ENCODE assay signal across 20 cellular contexts in the genomic region with DNA sequence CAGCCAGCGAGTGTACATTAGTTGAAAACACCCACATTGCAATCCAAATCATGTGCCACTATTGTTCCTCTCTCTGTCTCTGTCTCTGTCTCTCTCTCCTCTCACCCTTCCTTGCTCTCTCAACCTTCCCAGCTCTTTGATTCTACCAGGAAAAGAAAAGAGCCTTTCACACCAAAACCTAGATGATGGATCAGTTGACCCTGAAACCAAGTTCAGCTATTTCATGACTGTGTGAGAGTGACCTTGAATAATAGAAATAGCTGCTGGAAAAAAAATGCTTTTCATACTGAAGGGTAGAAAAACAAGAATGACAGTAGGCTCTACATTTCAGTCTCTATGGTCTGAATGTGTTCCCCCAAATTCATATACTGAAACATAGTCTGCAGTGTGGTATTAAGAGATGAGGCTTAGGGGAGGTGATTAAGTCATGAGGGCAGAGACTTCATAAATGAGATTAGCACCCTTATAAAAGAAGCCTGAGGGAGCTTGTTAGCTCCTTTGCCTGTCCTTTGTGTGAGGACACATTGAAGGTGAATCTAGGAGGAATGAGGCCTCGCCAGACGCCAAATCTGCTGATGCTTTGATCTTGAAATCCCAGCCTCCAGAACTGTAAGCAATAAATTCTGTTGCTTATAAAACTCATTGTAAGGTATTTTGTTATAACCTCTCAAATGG.
DNase-seq lines count a peak whose midpoint lies in the region; ATAC-seq, FAIRE-seq and TF ChIP-seq lines count a peak whose summit lies in the region.
"Had no signal": no experiment of that assay in that cellular context is flagged by ENCODE, and none has a peak within 500 bp of the region (broad histone marks: within the 10 kb centered on the region; RNA-seq: fewer than 3 reads in every experiment).

No MANE protein-coding gene starts in this region.

- no peaks in the 10 kb centered on the region for H3K9me3 ChIP-seq in stomach smooth muscle (ENCODE audit: control insufficient read depth in 2 of 2, low read length in 2 of 2)
- H3K9me3 ChIP-seq: BE2C, Caco-2 had no signal

- no peak for TF ChIP-seq CTCF in nephron (IDR thresholded peaks at IDR 0.05; ENCODE audit: unreplicated experiment in 3 of 3)

- no peak for ATAC-seq in GM18498 (IDR thresholded peaks at IDR 0.05; ENCODE audit: unreplicated experiment)
- ATAC-seq: GM12878 had no signal

- peaks cover 14% of the 10 kb centered on the region for H3K27me3 Mint-ChIP-seq in nephron (ENCODE audit: low read depth)
- H3K27me3 Mint-ChIP-seq: CD4-positive, CD25-positive, alpha-beta regulatory T cell had no signal

- H3K36me3 Mint-ChIP-seq in nephron (ENCODE audit: low read depth) = no peaks in the 10 kb centered on the region
- H3K36me3 Mint-ChIP-seq: CD4-positive, CD25-positive, alpha-beta regulatory T cell had no signal

- no peaks in the 10 kb centered on the region for H3K4me1 ChIP-seq in stomach smooth muscle (ENCODE audit: control insufficient read depth, insufficient read depth, low read length)
- H3K4me1 ChIP-seq: BE2C had no signal

- DNase-seq in cerebellar cortex (ENCODE audit: low spot score) = peak; percentile 72
- DNase-seq in stimulated activated CD4-positive, alpha-beta T cell treated with anti-CD3 and anti-CD28 coated beads, Interleukin-2, amount 100 ng/mL, for 48 hours = no peak
- DNase-seq in mucosa of gallbladder (ENCODE audit: low spot score) = no peak
- DNase-seq: BE2C; Caco-2; CD4-positive, CD25-positive, alpha-beta regulatory T cell; DMS153; GOT3; NCI-H1092 treated with DMSO at 0.1 percent for 48 hours; NCI-H2081; NCI-H2171 treated with DMSO at 0.1 percent for 48 hours; NCI-H446 treated with DMSO at 0.1 percent for 48 hours; NCI-H69; Right ventricle myocardium superior had no signal

- H3K36me3 ChIP-seq in stomach smooth muscle (ENCODE audit: control insufficient read depth in 2 of 2, insufficient read depth in 2 of 2, low read length in 2 of 2) = no peaks in the 10 kb centered on the region
- H3K36me3 ChIP-seq: BE2C had no signal

- no peaks in the 10 kb centered on the region for H3K9me3 Mint-ChIP-seq in nephron

- H3K27ac Mint-ChIP-seq in nephron = peak overlapping the region in 2 of 3 experiments; percentile 27 to 71
- H3K27ac Mint-ChIP-seq: CD4-positive, CD25-positive, alpha-beta regulatory T cell had no signal

- FAIRE-seq in G401.6 (lab: Jason Lieb, UNC) = peak; percentile 99
- FAIRE-seq: A204.1, GM12878 had no signal

- H3K27me3 ChIP-seq in stomach smooth muscle (ENCODE audit: control insufficient read depth in 1 of 2, insufficient read depth in 2 of 2, low read length in 2 of 2) = no peaks in the 10 kb centered on the region
- H3K27me3 ChIP-seq: BE2C had no signal

- peaks cover 24% of the 10 kb centered on the region for H3K4me1 Mint-ChIP-seq in nephron
- H3K4me1 Mint-ChIP-seq: CD4-positive, CD25-positive, alpha-beta regulatory T cell had no signal

- H3K4me3 Mint-ChIP-seq in nephron = no peak overlapping the region
- H3K4me3 Mint-ChIP-seq: CD4-positive, CD25-positive, alpha-beta regulatory T cell had no signal

- peak overlapping the region; percentile 32 for H3K27ac ChIP-seq in stomach smooth muscle (ENCODE audit: low read length)

- no peak overlapping the region for H3K4me3 ChIP-seq in stomach smooth muscle (ENCODE audit: low read length in 2 of 2)
- H3K4me3 ChIP-seq: GM12878 had no signal

- no peak overlapping the region for H3K9ac ChIP-seq in stomach smooth muscle (ENCODE audit: low read length in 2 of 2)
